In genomic region chr20:32190608-32191415, GRCh38 we compare ENCODE assay signal across 8 cellular contexts. TPM values are rescaled to one million over a fixed set of nuclear protein-coding genes. Genes with fewer than 3 reads are reported as not detected.
A peak's percentile ranks its signal among the peaks of the same experiment; 100 is the strongest.
DNase-seq lines count a peak whose midpoint lies in the region; ATAC-seq and TF ChIP-seq lines count a peak whose summit lies in the region.

No MANE protein-coding gene starts in this region.

- H3K4me1 ChIP-seq in A673 (ENCODE audit: insufficient read depth, low read length, poor library complexity, severe bottlenecking) = peaks cover 7% of the 10 kb centered on the region
- peaks cover 9% of the 10 kb centered on the region for H3K4me1 ChIP-seq in mucosa of descending colon (ENCODE audit: low read depth)

- H3K4me3 ChIP-seq in A673 (ENCODE audit: low read depth, low read length, poor library complexity, severe bottlenecking) (peak overlapping the region; percentile 71), HFF-Myc (replicated peaks; ENCODE audit: low read depth, low read length) (peak overlapping the region; percentile 41), brain microvascular endothelial cell (ENCODE audit: low read depth, low read length) (peak overlapping the region; percentile 65), mucosa of descending colon (peak overlapping the region; percentile 41)

- intact Hi-C loops in A673 (cut with micrococcal nuclease; ENCODE audit: unreplicated experiment) = no loop called here
- intact Hi-C loops in mucosa of descending colon (cut with DNase I, micrococcal nuclease) = no loop called here

- H3K27ac ChIP-seq in A673 (ENCODE audit: low read depth, low read length, poor library complexity, severe bottlenecking) (peak overlapping the region; percentile 87), brain microvascular endothelial cell (no peak overlapping the region)

- H3K36me3 ChIP-seq in A673 (ENCODE audit: insufficient read depth, low read length, poor library complexity, severe bottlenecking) = peaks cover 7% of the 10 kb centered on the region
- peaks cover 8% of the 10 kb centered on the region for H3K36me3 ChIP-seq in brain microvascular endothelial cell (replicated peaks)
- H3K36me3 ChIP-seq in mucosa of descending colon (ENCODE audit: low read depth) = no peaks in the 10 kb centered on the region

- peak; percentile 27 for ATAC-seq in mucosa of descending colon

- H3K27me3 ChIP-seq in A673 (replicated peaks; ENCODE audit: insufficient read depth, low read depth, low read length, poor library complexity) (no peaks in the 10 kb centered on the region), brain microvascular endothelial cell (replicated peaks) (no peaks in the 10 kb centered on the region)

- in situ Hi-C loops in brain microvascular endothelial cell (cut with HindIII; ENCODE audit: low pct_ligation_motif_present, low sequenced_read_pairs) = no loop called here

- BruUV-seq in A673 (replicated peaks; lab: Mats Ljungman, UMichigan) = no TSS peak

- TF ChIP-seq CTCF in A673 (conservative IDR thresholded peaks at IDR 0.05; ENCODE audit: low read depth, low read length) = no peak
- no peak for TF ChIP-seq CTCF in HFF-Myc (IDR thresholded peaks at IDR 0.05; ENCODE audit: low read depth, low read length, missing control alignments)
- no peak for TF ChIP-seq CTCF in brain microvascular endothelial cell (IDR thresholded peaks at IDR 0.05; ENCODE audit: low read depth, low read length, missing control alignments)
- TF ChIP-seq CTCF in mucosa of descending colon (IDR thresholded peaks at IDR 0.05) = no peak

- H3K9me3 ChIP-seq in A673 (ENCODE audit: low read depth, low read length, poor library complexity, severe bottlenecking) (no peaks in the 10 kb centered on the region), mucosa of descending colon (no peaks in the 10 kb centered on the region)

- POLR2A ChIA-PET in A673 (lab: Charles Lee; ENCODE audit: low non-redundant PET) = interaction anchor here (0.6 kb wide), 1 partner anchor 76 kb away, joined by 3 read pairs; no protein-coding TSS in a partner anchor

- DNase-seq in A673 (ENCODE audit: low spot score) (no peak), HFF-Myc (ENCODE audit: extremely low read depth, low read depth) (no peak), brain microvascular endothelial cell (no peak), mucosa of descending colon (no peak), dedifferentiated amniotic fluid mesenchymal stem cell (ENCODE audit: extremely low spot score) (no peak), inferior parietal cortex (ENCODE audit: extremely low spot score) (no peak), D341Med (ENCODE audit: low spot score) (no peak)
- no peak for DNase-seq in NK-92 treated with Interleukin-12 subunit alpha and Interleukin-12 subunit beta, amount 100 ng/mL, for 24 hours (lab: John Stamatoyannopoulos, UW)

- CTCF ChIA-PET in A673 (lab: Charles Lee) = no interaction called here

RNA-seq across cellular contexts. Expression of gene PLAGL2, which starts 16.7 kb away (rescaled TPM):
- total RNA-seq in A673 (2021) (36.8 and 40.4 TPM in 2 replicates), mucosa of descending colon (10 to 100 TPM; 12.9 to 21.9 (median 16.5) TPM)

RNA-seq across cellular contexts. Expression of gene POFUT1, which starts 16.9 kb away (rescaled TPM):
- total RNA-seq in A673 (2021) (55.9 and 56.6 TPM in 2 replicates), mucosa of descending colon (10 to 100 TPM; 35.5 to 48.5 (median 44.8) TPM)
